Comparison of ENCODE assay signal across 7 cellular contexts in genomic region chr11:12316432-12316831, GRCh38.
"Had no signal": no experiment of that assay in that cellular context is flagged by ENCODE, and none has a peak within 500 bp of the region (broad histone marks: within the 10 kb centered on the region; RNA-seq: fewer than 3 reads in every experiment).

No MANE protein-coding gene starts in this region.

- H3K27ac ChIP-seq: GM23248 had no signal

- H3K36me3 ChIP-seq: HAP-1 had no signal

- DNase-seq: GM23248, GOT3, H7, IMR-90, KG1 had no signal

- H2AFZ ChIP-seq: GM23248 had no signal

- H3K4me3 ChIP-seq: GM23248, HAP-1, K562 had no signal

- H3K9ac ChIP-seq: GM23248 had no signal
